ENCODE assay signal across 8 cellular contexts in the genomic region with DNA sequence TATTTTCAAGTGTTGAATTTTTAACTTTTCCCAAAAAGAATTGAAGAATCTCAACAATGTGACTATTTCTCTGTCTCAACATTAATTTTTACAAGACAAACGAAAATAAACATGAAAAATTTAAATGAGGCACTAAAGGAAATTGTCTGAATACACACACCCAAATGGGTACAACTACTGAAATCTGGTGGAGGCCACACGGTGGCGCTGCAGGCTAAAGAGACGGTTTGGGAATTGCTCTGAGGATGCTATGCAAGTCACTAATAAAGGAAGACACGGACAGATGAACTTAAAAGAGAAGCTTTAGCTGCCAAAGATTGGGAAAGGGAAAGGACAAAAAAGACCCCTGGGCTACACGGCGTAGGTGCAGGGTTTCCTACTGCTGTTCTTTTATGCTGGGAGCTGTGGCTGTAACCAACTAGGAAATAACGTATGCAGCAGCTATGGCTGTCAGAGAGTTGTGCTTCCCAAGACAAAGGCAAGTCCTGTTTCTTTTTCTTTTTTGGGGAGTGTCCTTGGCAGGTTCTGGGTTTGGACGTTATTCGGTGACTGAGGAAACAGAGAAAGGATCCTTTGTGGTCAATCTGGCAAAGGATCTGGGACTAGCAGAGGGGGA. TPM values are rescaled to one million over a fixed set of nuclear protein-coding genes. Genes with fewer than 3 reads are reported as not detected.
DNase-seq lines count a peak whose midpoint lies in the region; ATAC-seq, FAIRE-seq and TF ChIP-seq lines count a peak whose summit lies in the region.

A gene (plus strand): TSS at position 244 of the 616 bp plus-strand sequence. CDS start 200 bp downstream, at position 444.

- peak; percentile 72 for TF ChIP-seq CTCF in HepG2 (CRISPR knock-in tag; IDR thresholded peaks at IDR 0.05)
- peak in 2 of 4 donors; percentile 19 to 26 for TF ChIP-seq CTCF in right lobe of liver (IDR thresholded peaks at IDR 0.05)
- TF ChIP-seq CTCF in coronary artery (IDR thresholded peaks at IDR 0.05) = no peak
- TF ChIP-seq CTCF in osteoblast (IDR thresholded peaks at IDR 0.05; ENCODE audit: extremely low read depth, low read depth, low read length) = peak; percentile 56

- H3K4me2 ChIP-seq in HepG2 (ENCODE audit: low read depth, low read length) (no peak within 1 kb of the TSS), osteoblast (ENCODE audit: insufficient read depth, low read length) (no peak within 1 kb of the TSS)

- intact Hi-C loops in HepG2 (cut with micrococcal nuclease; ENCODE audit: unreplicated experiment) (no loop called here), right lobe of liver (cut with DNase I) (no loop called here)

- no peak within 1 kb of the TSS for H3K4me3 Mint-ChIP-seq in activated T-cell treated with anti-CD3 and anti-CD28 coated beads, Interleukin-2, amount 50 U/mL, for 24 hours

- CTCF ChIA-PET in HepG2 (lab: Yijun Ruan, JAX; ENCODE audit: low intra/inter-chr PET ratio, low total read pairs) = no interaction called here

- H3K79me2 ChIP-seq in HepG2 (ENCODE audit: insufficient read depth, low read length) (no peaks in the 10 kb centered on the region), osteoblast (ENCODE audit: insufficient read depth, low read length) (no peaks in the 10 kb centered on the region)

- H3K27ac ChIP-seq in HepG2 (ENCODE audit: extremely low read length, insufficient read depth, low read length) = no peak within 1 kb of the TSS
- no peak within 1 kb of the TSS for H3K27ac ChIP-seq in right lobe of liver
- no peak within 1 kb of the TSS for H3K27ac ChIP-seq in coronary artery
- no peak within 1 kb of the TSS for H3K27ac ChIP-seq in osteoblast (ENCODE audit: low read depth, low read length)

- H3K9me3 ChIP-seq in HepG2 (ENCODE audit: low read length) (peaks cover 11% of the 10 kb centered on the region), right lobe of liver (peaks cover 0 to 14% (median 0%) of the 10 kb centered on the region in 4 donors), osteoblast (ENCODE audit: low read depth, low read length) (no peaks in the 10 kb centered on the region)

- in situ Hi-C loops in HepG2 (cut with HindIII; ENCODE audit: extremely low pct_ligation_motif_present, low pct_unique_long_range_greater_than_20kb) = no loop called here

- 18% methylated on average over 10 of the region's 10 CpGs for WGBS in HepG2 (ENCODE audit: low lambda C conversion rate)
- 6% methylated on average over 10 of the region's 10 CpGs for WGBS in right lobe of liver (ENCODE audit: insufficient coverage, low coverage, low lambda C conversion rate, missing lambda C conversion rate)

- no peak for TF ChIP-seq EP300 in HepG2 (IDR thresholded peaks at IDR 0.05; ENCODE audit: low read depth in 2 of 2, low read length in 2 of 2)
- TF ChIP-seq EP300 in HepG2 (CRISPR knock-in tag; IDR thresholded peaks at IDR 0.05; ENCODE audit: borderline replicate concordance) = no peak

- peaks cover 67% of the 10 kb centered on the region for H3K27me3 Mint-ChIP-seq in activated T-cell treated with anti-CD3 and anti-CD28 coated beads, Interleukin-2, amount 50 U/mL, for 24 hours

- H2AFZ ChIP-seq in HepG2 (ENCODE audit: low read length) = peak within 1 kb of the TSS; percentile 12
- peak within 1 kb of the TSS; percentile 80 for H2AFZ ChIP-seq in osteoblast (ENCODE audit: low read length)

- DNase-seq in HepG2 (ENCODE audit: low spot score) (peak; percentile 9), right lobe of liver (no peak), NCI-H460 (ENCODE audit: extremely low read depth, low read depth) (peak; percentile 45), coronary artery (ENCODE audit: low spot score) (no peak), osteoblast (ENCODE audit: insufficient read length, low spot score, missing footprints) (peak; percentile 88), NCI-H2029 treated with DMSO at 0.1 percent for 48 hours (lab: John Stamatoyannopoulos, UW) (no peak)
- no peak for DNase-seq in activated T-cell treated with anti-CD3 and anti-CD28 coated beads, Interleukin-2, amount 50 U/mL, for 24 hours

- H3K4me1 Mint-ChIP-seq in activated T-cell treated with anti-CD3 and anti-CD28 coated beads, Interleukin-2, amount 50 U/mL, for 24 hours (ENCODE audit: low read depth) = no peaks in the 10 kb centered on the region

- ATAC-seq in HepG2 = peak; percentile 71
- no peak for ATAC-seq in right lobe of liver
- no peak for ATAC-seq in GM18520 (IDR thresholded peaks at IDR 0.05; ENCODE audit: unreplicated experiment)

- H3K4me3 ChIP-seq in HepG2 (replicated peaks in 1 of 3; ENCODE audit: insufficient read depth in 1 of 3, low read depth in 2 of 3, low read length in 3 of 3) = no peak within 1 kb of the TSS
- H3K4me3 ChIP-seq in right lobe of liver = no peak within 1 kb of the TSS
- H3K4me3 ChIP-seq in coronary artery = peak within 1 kb of the TSS; percentile 38
- no peak within 1 kb of the TSS for H3K4me3 ChIP-seq in osteoblast (ENCODE audit: insufficient read depth, low read length)

- H3K9me3 Mint-ChIP-seq in activated T-cell treated with anti-CD3 and anti-CD28 coated beads, Interleukin-2, amount 50 U/mL, for 24 hours = peaks cover 40% of the 10 kb centered on the region

- no peak within 1 kb of the TSS for H3K9ac ChIP-seq in HepG2 (ENCODE audit: insufficient read depth, low read depth, low read length)

- no TSS peak for BruUV-seq in HepG2 (replicated peaks; lab: Mats Ljungman, UMichigan)

- POLR2A ChIA-PET in HepG2 (lab: Yijun Ruan, JAX) = no interaction called here

- H3K27ac Mint-ChIP-seq in activated T-cell treated with anti-CD3 and anti-CD28 coated beads, Interleukin-2, amount 50 U/mL, for 24 hours = no peak within 1 kb of the TSS

- H4K20me1 ChIP-seq in HepG2 (ENCODE audit: insufficient read depth, low read length) (no peaks in the 10 kb centered on the region), osteoblast (ENCODE audit: insufficient read depth, low read length) (no peaks in the 10 kb centered on the region)

- TF ChIP-seq POLR2A in HepG2 (IDR thresholded peaks at IDR 0.05; ENCODE audit: insufficient read depth in 1 of 2, low read depth in 2 of 2, low read length in 2 of 2) = no peak
- TF ChIP-seq POLR2A in right lobe of liver (IDR thresholded peaks at IDR 0.05) = no peak

- peaks cover 14% of the 10 kb centered on the region for H3K36me3 Mint-ChIP-seq in activated T-cell treated with anti-CD3 and anti-CD28 coated beads, Interleukin-2, amount 50 U/mL, for 24 hours (ENCODE audit: low read depth)

- no peaks in the 10 kb centered on the region for H3K4me1 ChIP-seq in HepG2 (ENCODE audit: insufficient read depth, low read length)
- H3K4me1 ChIP-seq in right lobe of liver = no peaks in the 10 kb centered on the region
- H3K4me1 ChIP-seq in osteoblast (ENCODE audit: insufficient read depth, low read length) = no peaks in the 10 kb centered on the region

- FAIRE-seq in HepG2 (lab: Jason Lieb, UNC) = peak; percentile 53

- TF ChIP-seq RAD21 in HepG2 (CRISPR knock-in tag; IDR thresholded peaks at IDR 0.05) = peak; percentile 20; the same call in 1 of the 2 replicates

- H3K36me3 ChIP-seq in HepG2 (replicated peaks in 1 of 2; ENCODE audit: control insufficient read depth in 1 of 2, insufficient read depth in 2 of 2, low read length in 2 of 2) (no peaks in the 10 kb centered on the region), right lobe of liver (no peaks in the 10 kb centered on the region), osteoblast (ENCODE audit: insufficient read depth, low read length) (no peaks in the 10 kb centered on the region)

- H3K27me3 ChIP-seq in HepG2 (ENCODE audit: control insufficient read depth in 1 of 2, insufficient read depth in 2 of 2, low read length in 2 of 2) (no peaks in the 10 kb centered on the region), right lobe of liver (no peaks in the 10 kb centered on the region), osteoblast (ENCODE audit: insufficient read depth, low read length) (no peaks in the 10 kb centered on the region)

TF ChIP-seq in HepG2, 621 proteins besides CTCF, POLR2A, EP300 and RAD21:
- TF ChIP-seq PLRG1 (conservative IDR thresholded peaks at IDR 0.05) (no peak), ZNF3 (CRISPR knock-in tag; IDR thresholded peaks at IDR 0.05) (peak; percentile 47; the same call in 1 of the 2 replicates), KLF16 (CRISPR knock-in tag; IDR thresholded peaks at IDR 0.05) (no peak), ZNF629 (CRISPR knock-in tag; conservative IDR thresholded peaks at IDR 0.05) (0 out of 2 replicates have a peak, but pooled peaks have one; percentile 15), STAG1 (CRISPR knock-in tag; IDR thresholded peaks at IDR 0.05) (peak; percentile 36)

RNA-seq across cellular contexts. Expression of the gene that starts here (rescaled TPM):
- total RNA-seq in HepG2 (2016; rRNA removed; fragmentation: Illumina TruSeq; extraction: Trizol) = not detected in 2 replicates
- not detected in 2 replicates for total RNA-seq in HepG2 (2016; cell fraction: cytosol; rRNA removed; fragmentation: Illumina TruSeq; extraction: Trizol; ENCODE audit: low read depth)
- total RNA-seq in HepG2 (2016; cell fraction: insoluble cytoplasmic fraction; rRNA removed; fragmentation: Illumina TruSeq; extraction: Trizol) = 0.07 and 0.09 TPM in 2 replicates
- total RNA-seq in HepG2 (2016; cell fraction: membrane; rRNA removed; fragmentation: Illumina TruSeq; extraction: Trizol) = not detected in 2 replicates
- total RNA-seq in HepG2 (2016; cell fraction: nucleus; rRNA removed; fragmentation: Illumina TruSeq; extraction: Trizol) = 0.31 TPM in 1 of 2 replicates, not detected in the other
- polyA plus RNA-seq in HepG2 (2011; rRNA removed) = 0.05 and 0.09 TPM in 2 replicates
- 0.04 and 0.08 TPM in 2 replicates for polyA plus RNA-seq in HepG2 (2011; cell fraction: cytosol; rRNA removed)
- polyA plus RNA-seq in HepG2 (2011; cell fraction: nucleus; rRNA removed) = 0.08 and 0.16 TPM in 2 replicates
- polyA plus RNA-seq in HepG2 (2012) = 0.09 and 0.11 TPM in 2 replicates
- polyA plus RNA-seq in HepG2 (2016; cell fraction: cytosol; fragmentation: Illumina TruSeq; extraction: Trizol; ENCODE audit: low read depth) = not detected in 2 replicates
- polyA plus RNA-seq in HepG2 (2016; cell fraction: insoluble cytoplasmic fraction; fragmentation: Illumina TruSeq; extraction: Trizol; ENCODE audit: low read depth) = not detected in 2 replicates
- not detected in 2 replicates for polyA plus RNA-seq in HepG2 (2016; cell fraction: membrane; fragmentation: Illumina TruSeq; extraction: Trizol; ENCODE audit: low read depth)
- 0.17 and 0.36 TPM in 2 replicates for polyA plus RNA-seq in HepG2 (2016; cell fraction: nucleus; fragmentation: Illumina TruSeq; extraction: Trizol; ENCODE audit: insufficient read depth, low read depth)
- not detected in 2 replicates for polyA minus RNA-seq in HepG2 (2011; rRNA and poly(A)+ RNA removed; ENCODE audit: low replicate concordance)
- not detected in 2 replicates for polyA minus RNA-seq in HepG2 (2011; cell fraction: cytosol; rRNA and poly(A)+ RNA removed)
- 0.26 TPM in 1 of 2 replicates, not detected in the other for polyA minus RNA-seq in HepG2 (2011; cell fraction: nucleus; rRNA and poly(A)+ RNA removed)
- under 1 TPM in 5 of 6 experiments, not detected in 1; 0.09 to 0.23 (median 0.12) TPM for total RNA-seq in right lobe of liver
- 0.35 and 0.72 TPM in 2 replicates for total RNA-seq in NCI-H460 (2014; rRNA removed; shearing (Covaris generic))
- polyA plus RNA-seq in NCI-H460 (2014; cell fraction: nucleus; rRNA removed) = 0.78 and 1.6 TPM in 2 replicates
- total RNA-seq in osteoblast = 2.2 and 2.7 TPM in 2 replicates

Comparison
In these comparisons a context has a peak if more than half of its experiments do, and no peak if none do; other contexts are left out.
1. Peak in DNase-seq and ATAC-seq in HepG2; RNA of the gene not detected or under 1 TPM.
2. DNase-seq: peak in NCI-H460 (single experiment) and osteoblast (single experiment); none in right lobe of liver (0 of 3), coronary artery (single experiment), activated T-cell treated with anti-CD3 and anti-CD28 coated beads, Interleukin-2, amount 50 U/mL, for 24 hours (single experiment) and NCI-H2029 treated with DMSO at 0.1 percent for 48 hours (single experiment).